In the genomic region with DNA sequence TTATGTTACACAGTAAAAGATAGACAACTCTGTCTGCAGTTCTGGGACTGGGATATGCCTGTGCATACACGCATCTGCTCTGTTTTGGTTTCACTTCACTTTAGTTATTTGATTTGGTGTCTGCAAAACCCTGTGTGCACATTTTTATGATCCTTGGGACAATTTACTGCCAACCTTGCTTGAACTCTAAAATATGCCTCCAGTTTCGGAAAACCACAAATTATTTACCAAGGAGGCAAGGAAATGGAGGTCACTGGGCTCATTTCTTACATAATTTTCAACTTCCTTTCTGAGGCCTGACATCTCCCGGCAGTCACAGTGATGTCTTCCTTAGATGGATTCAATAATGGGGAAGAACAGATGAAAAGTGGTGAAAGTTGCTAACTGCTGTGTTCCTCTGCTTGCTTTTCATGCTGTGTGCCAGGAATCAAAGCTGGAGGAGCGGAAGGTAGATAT, we compare ENCODE assay signal across 1 cellular context.
TF ChIP-seq lines count a peak whose summit lies in the region.

No MANE protein-coding gene starts in this region.

TF ChIP-seq in SK-N-SH, 30 proteins besides CTCF, POLR2A, EP300 and RAD21 (continued from another document):
- TF ChIP-seq, protein P1, sequence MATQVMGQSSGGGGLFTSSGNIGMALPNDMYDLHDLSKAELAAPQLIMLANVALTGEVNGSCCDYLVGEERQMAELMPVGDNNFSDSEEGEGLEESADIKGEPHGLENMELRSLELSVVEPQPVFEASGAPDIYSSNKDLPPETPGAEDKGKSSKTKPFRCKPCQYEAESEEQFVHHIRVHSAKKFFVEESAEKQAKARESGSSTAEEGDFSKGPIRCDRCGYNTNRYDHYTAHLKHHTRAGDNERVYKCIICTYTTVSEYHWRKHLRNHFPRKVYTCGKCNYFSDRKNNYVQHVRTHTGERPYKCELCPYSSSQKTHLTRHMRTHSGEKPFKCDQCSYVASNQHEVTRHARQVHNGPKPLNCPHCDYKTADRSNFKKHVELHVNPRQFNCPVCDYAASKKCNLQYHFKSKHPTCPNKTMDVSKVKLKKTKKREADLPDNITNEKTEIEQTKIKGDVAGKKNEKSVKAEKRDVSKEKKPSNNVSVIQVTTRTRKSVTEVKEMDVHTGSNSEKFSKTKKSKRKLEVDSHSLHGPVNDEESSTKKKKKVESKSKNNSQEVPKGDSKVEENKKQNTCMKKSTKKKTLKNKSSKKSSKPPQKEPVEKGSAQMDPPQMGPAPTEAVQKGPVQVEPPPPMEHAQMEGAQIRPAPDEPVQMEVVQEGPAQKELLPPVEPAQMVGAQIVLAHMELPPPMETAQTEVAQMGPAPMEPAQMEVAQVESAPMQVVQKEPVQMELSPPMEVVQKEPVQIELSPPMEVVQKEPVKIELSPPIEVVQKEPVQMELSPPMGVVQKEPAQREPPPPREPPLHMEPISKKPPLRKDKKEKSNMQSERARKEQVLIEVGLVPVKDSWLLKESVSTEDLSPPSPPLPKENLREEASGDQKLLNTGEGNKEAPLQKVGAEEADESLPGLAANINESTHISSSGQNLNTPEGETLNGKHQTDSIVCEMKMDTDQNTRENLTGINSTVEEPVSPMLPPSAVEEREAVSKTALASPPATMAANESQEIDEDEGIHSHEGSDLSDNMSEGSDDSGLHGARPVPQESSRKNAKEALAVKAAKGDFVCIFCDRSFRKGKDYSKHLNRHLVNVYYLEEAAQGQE (IDR thresholded peaks at IDR 0.05; ENCODE audit: low read depth, low read length): no peak
- no peak for TF ChIP-seq JUND (IDR thresholded peaks at IDR 0.05)
- no peak for TF ChIP-seq GATA2 (CRISPR knock-in tag; IDR thresholded peaks at IDR 0.05)
- no peak for TF ChIP-seq FOXM1 (IDR thresholded peaks at IDR 0.05; ENCODE audit: low read depth)
- no peak for TF ChIP-seq FOXJ3 (CRISPR knock-in tag; IDR thresholded peaks at IDR 0.05)
- no peak for TF ChIP-seq RCOR1 (IDR thresholded peaks at IDR 0.05; ENCODE audit: low read length)
